ENCODE assay signal across 27 cellular contexts in genomic region chr3:47685037-47685436, GRCh38.
DNase-seq lines count a peak whose midpoint lies in the region; ATAC-seq, FAIRE-seq and TF ChIP-seq lines count a peak whose summit lies in the region.
"Had no signal": no experiment of that assay in that cellular context is flagged by ENCODE, and none has a peak within 500 bp of the region (broad histone marks: within the 10 kb centered on the region; RNA-seq: fewer than 3 reads in every experiment).

No MANE protein-coding gene starts in this region.

- dilution Hi-C loops in mammary epithelial cell (cut with HindIII; ENCODE audit: low sequenced_read_pairs) = no loop called here

- ATAC-seq in HG02973 (IDR thresholded peaks at IDR 0.05; ENCODE audit: unreplicated experiment) = no peak
- ATAC-seq in natural killer cell treated with Interleukin-12 subunit alpha and Interleukin-12 subunit beta and Interleukin-15 and Interleukin-18, amount 100 ng/mL, for 72 hours = no peak
- ATAC-seq: activated T-cell treated with anti-CD3 and anti-CD28 coated beads, Interleukin-2, amount 50 U/mL, for 72 hours; right cardiac atrium had no signal

- no peak overlapping the region for H3K4me3 ChIP-seq in mammary epithelial cell (replicated peaks in 1 of 3; ENCODE audit: insufficient read depth in 1 of 3, low read depth in 2 of 3, low read length in 3 of 3)
- H3K4me3 ChIP-seq in SK-N-SH (ENCODE audit: low read depth in 2 of 2, low read length in 1 of 2) = no peak overlapping the region
- no peak overlapping the region for H3K4me3 ChIP-seq in epithelial cell of esophagus (ENCODE audit: low read length)
- H3K4me3 ChIP-seq: BLaER1, spleen had no signal

- no peaks in the 10 kb centered on the region for H3K4me1 Mint-ChIP-seq in MCF 10A (ENCODE audit: insufficient read depth, unreplicated experiment)
- no peaks in the 10 kb centered on the region for H3K4me1 Mint-ChIP-seq in Calu3 (ENCODE audit: low read depth, unreplicated experiment)
- H3K4me1 Mint-ChIP-seq in natural killer cell treated with Interleukin-12 subunit alpha and Interleukin-12 subunit beta and Interleukin-15 and Interleukin-18, amount 100 ng/mL, for 72 hours (ENCODE audit: low read depth in 2 of 2) = no peaks in the 10 kb centered on the region
- H3K4me1 Mint-ChIP-seq: activated naive CD4-positive, alpha-beta T cell treated with anti-CD3 and anti-CD28 coated beads, Interleukin-2, amount 10 ng/mL, durations not matched to agents 7 days and 5 days; neural crest cell had no signal

- intact Hi-C loops in MCF 10A (cut with micrococcal nuclease) = no loop called here
- intact Hi-C loops in mammary epithelial cell (cut with micrococcal nuclease) = no loop called here
- intact Hi-C loops in Calu3 (cut with micrococcal nuclease; ENCODE audit: unreplicated experiment) = no loop called here

- H3K27ac Mint-ChIP-seq in MCF 10A (ENCODE audit: low read depth, unreplicated experiment) = no peak overlapping the region
- no peak overlapping the region for H3K27ac Mint-ChIP-seq in Calu3 (ENCODE audit: unreplicated experiment)
- no peak overlapping the region for H3K27ac Mint-ChIP-seq in natural killer cell treated with Interleukin-12 subunit alpha and Interleukin-12 subunit beta and Interleukin-15 and Interleukin-18, amount 100 ng/mL, for 72 hours
- H3K27ac Mint-ChIP-seq: activated naive CD4-positive, alpha-beta T cell treated with anti-CD3 and anti-CD28 coated beads, Interleukin-2, amount 10 ng/mL, durations not matched to agents 7 days and 5 days; dendritic cell treated with granulocyte-macrophage colony-stimulating factor and Interleukin-4, amounts not matched to agents 40 ng/mL and 50 ng/mL, for 4 days; type B pancreatic cell had no signal

- H3K9ac ChIP-seq in mammary epithelial cell (ENCODE audit: insufficient read depth, low read length) (no peak overlapping the region), SK-N-SH (no peak overlapping the region)
- H3K9ac ChIP-seq: BLaER1, parathyroid adenoma had no signal

- CTCF ChIA-PET in MCF 10A (lab: Yijun Ruan, JAX) = interaction anchor here (0.7 kb wide), 1 partner anchor 164 kb away, joined by 3 read pairs; no protein-coding TSS in a partner anchor
- CTCF ChIA-PET in mammary epithelial cell (lab: Charles Lee; ENCODE audit: low non-redundant PET) = no interaction called here
- CTCF ChIA-PET in SK-N-SH (lab: Yijun Ruan, JAX) = interaction anchor here (0.6 to 0.8 kb wide), 2 partner anchors 305 to 466 kb away, joined by 3 read pairs; no protein-coding TSS in a partner anchor
- CTCF ChIA-PET in Calu3 (lab: Charles Lee) = no interaction called here

- DNase-seq in MCF 10A (ENCODE audit: unreplicated experiment) (peak; percentile 27), mammary epithelial cell (no peak), SK-N-SH (no peak), epithelial cell of esophagus (ENCODE audit: low read depth) (peak; percentile 24), urothelium cell line (ENCODE audit: low spot score) (peak; percentile 8), Calu3 (no peak)
- no peak for DNase-seq in natural killer cell treated with Interleukin-12 subunit alpha and Interleukin-12 subunit beta and Interleukin-15 and Interleukin-18, amount 100 ng/mL, for 72 hours (ENCODE audit: low spot score)
- DNase-seq: activated CD4-positive, alpha-beta T cell treated with anti-CD3 and anti-CD28 coated beads for 48 hours; activated naive CD4-positive, alpha-beta T cell treated with anti-CD3 and anti-CD28 coated beads, Interleukin-2, amount 10 ng/mL, durations not matched to agents 7 days and 5 days; activated T-cell treated with anti-CD3 and anti-CD28 coated beads, Interleukin-2, amount 50 U/mL, for 72 hours; aorta; Caco-2; caudate nucleus; DMS79 treated with DMSO at 0.1 percent for 48 hours; KBM-7; NCI-H1436; NCI-H446; NCI-H774; right cardiac atrium; RPMI8226; spleen had no signal

- no peaks in the 10 kb centered on the region for H3K27me3 Mint-ChIP-seq in MCF 10A (ENCODE audit: insufficient read depth, unreplicated experiment)
- H3K27me3 Mint-ChIP-seq in Calu3 (ENCODE audit: unreplicated experiment) = no peaks in the 10 kb centered on the region
- H3K27me3 Mint-ChIP-seq in natural killer cell treated with Interleukin-12 subunit alpha and Interleukin-12 subunit beta and Interleukin-15 and Interleukin-18, amount 100 ng/mL, for 72 hours = no peaks in the 10 kb centered on the region
- H3K27me3 Mint-ChIP-seq: activated naive CD4-positive, alpha-beta T cell treated with anti-CD3 and anti-CD28 coated beads, Interleukin-2, amount 10 ng/mL, durations not matched to agents 7 days and 5 days; dendritic cell treated with granulocyte-macrophage colony-stimulating factor and Interleukin-4, amounts not matched to agents 40 ng/mL and 50 ng/mL, for 4 days; type B pancreatic cell had no signal

- no peaks in the 10 kb centered on the region for H3K27me3 ChIP-seq in mammary epithelial cell (ENCODE audit: insufficient read depth, low read length)
- no peaks in the 10 kb centered on the region for H3K27me3 ChIP-seq in SK-N-SH (ENCODE audit: insufficient read depth)
- H3K27me3 ChIP-seq: BLaER1, spleen had no signal

- H3K27ac ChIP-seq in mammary epithelial cell (ENCODE audit: insufficient read depth, low read depth, low read length) (no peak overlapping the region), SK-N-SH (ENCODE audit: low read depth in 2 of 2, low read length in 1 of 2) (no peak overlapping the region)
- H3K27ac ChIP-seq: BLaER1, parathyroid adenoma, spleen had no signal

- no peaks in the 10 kb centered on the region for H3K9me3 ChIP-seq in mammary epithelial cell (replicated peaks; ENCODE audit: insufficient read depth, low read length)
- H3K9me3 ChIP-seq in SK-N-SH = no peaks in the 10 kb centered on the region
- H3K9me3 ChIP-seq: BLaER1, Caco-2, spleen had no signal

- in situ Hi-C loops in mammary epithelial cell (cut with MboI; ENCODE audit: low sequenced_read_pairs in 2 of 2) = no loop called here

- H3K4me3 Mint-ChIP-seq in MCF 10A (ENCODE audit: unreplicated experiment) (no peak overlapping the region), Calu3 (ENCODE audit: low read depth, unreplicated experiment) (no peak overlapping the region)
- no peak overlapping the region for H3K4me3 Mint-ChIP-seq in natural killer cell treated with Interleukin-12 subunit alpha and Interleukin-12 subunit beta and Interleukin-15 and Interleukin-18, amount 100 ng/mL, for 72 hours
- H3K4me3 Mint-ChIP-seq: activated naive CD4-positive, alpha-beta T cell treated with anti-CD3 and anti-CD28 coated beads, Interleukin-2, amount 10 ng/mL, durations not matched to agents 7 days and 5 days; activated T-cell treated with anti-CD3 and anti-CD28 coated beads, Interleukin-2, amount 50 U/mL, for 72 hours; dendritic cell treated with granulocyte-macrophage colony-stimulating factor and Interleukin-4, amounts not matched to agents 40 ng/mL and 50 ng/mL, for 4 days; neural crest cell; type B pancreatic cell had no signal

- no TSS peak for BruUV-seq in MCF 10A (replicated peaks; lab: Mats Ljungman, UMichigan)
- no TSS peak for BruUV-seq in mammary epithelial cell (replicated peaks; lab: Mats Ljungman, UMichigan)
- no TSS peak for BruUV-seq in Calu3 (replicated peaks; lab: Mats Ljungman, UMichigan)

- peaks cover 22% of the 10 kb centered on the region for H3F3A ChIP-seq in SK-N-SH (replicated peaks; ENCODE audit: insufficient read depth)

- TF ChIP-seq CTCF in MCF 10A (IDR thresholded peaks at IDR 0.05; ENCODE audit: unreplicated experiment) (no peak), mammary epithelial cell (conservative IDR thresholded peaks at IDR 0.05 in 1 of 2, IDR thresholded peaks at IDR 0.05 in 1 of 2; ENCODE audit: extremely low read depth in 1 of 2, insufficient read depth in 1 of 2, low read depth in 1 of 2, low read length in 2 of 2) (no peak), SK-N-SH (IDR thresholded peaks at IDR 0.05) (no peak), epithelial cell of esophagus (IDR thresholded peaks at IDR 0.05; ENCODE audit: insufficient read depth, low read depth, low read length, missing control alignments) (no peak), Calu3 (IDR thresholded peaks at IDR 0.05; ENCODE audit: unreplicated experiment) (no peak)

- no peak for TF ChIP-seq EP300 in SK-N-SH (IDR thresholded peaks at IDR 0.05; ENCODE audit: borderline replicate concordance in 1 of 2, low read depth in 1 of 2, low read length in 1 of 2)

- peaks cover 82% of the 10 kb centered on the region for H3K36me3 Mint-ChIP-seq in MCF 10A (ENCODE audit: insufficient read depth, unreplicated experiment)
- H3K36me3 Mint-ChIP-seq in Calu3 (ENCODE audit: insufficient read depth, unreplicated experiment) = peaks cover 43% of the 10 kb centered on the region
- peaks cover 26% of the 10 kb centered on the region for H3K36me3 Mint-ChIP-seq in natural killer cell treated with Interleukin-12 subunit alpha and Interleukin-12 subunit beta and Interleukin-15 and Interleukin-18, amount 100 ng/mL, for 72 hours

- POLR2A ChIA-PET in MCF 10A (lab: Yijun Ruan, JAX) (interaction anchor here (0.7 kb wide), 1 partner anchor 51 kb away, joined by 3 read pairs; no protein-coding TSS in a partner anchor), SK-N-SH (lab: Yijun Ruan, JAX) (interaction anchor here (1.1 kb wide), 1 partner anchor 17 kb away, joined by 4 read pairs; no protein-coding TSS in a partner anchor)

- no peaks in the 10 kb centered on the region for H3K9me3 Mint-ChIP-seq in MCF 10A (ENCODE audit: unreplicated experiment)
- no peaks in the 10 kb centered on the region for H3K9me3 Mint-ChIP-seq in Calu3 (ENCODE audit: low read depth, unreplicated experiment)
- H3K9me3 Mint-ChIP-seq in natural killer cell treated with Interleukin-12 subunit alpha and Interleukin-12 subunit beta and Interleukin-15 and Interleukin-18, amount 100 ng/mL, for 72 hours = no peaks in the 10 kb centered on the region
- H3K9me3 Mint-ChIP-seq: activated naive CD4-positive, alpha-beta T cell treated with anti-CD3 and anti-CD28 coated beads, Interleukin-2, amount 10 ng/mL, durations not matched to agents 7 days and 5 days; activated T-cell treated with anti-CD3 and anti-CD28 coated beads, Interleukin-2, amount 50 U/mL, for 72 hours; dendritic cell treated with granulocyte-macrophage colony-stimulating factor and Interleukin-4, amounts not matched to agents 40 ng/mL and 50 ng/mL, for 4 days; neural crest cell; type B pancreatic cell had no signal

- H3K36me3 ChIP-seq in mammary epithelial cell (ENCODE audit: insufficient read depth, low read length) = peaks cover 19% of the 10 kb centered on the region
- H3K36me3 ChIP-seq in SK-N-SH (replicated peaks in 1 of 2; ENCODE audit: control insufficient read depth in 1 of 2, insufficient read depth in 2 of 2, low read length in 1 of 2) = peaks cover 57 to 82% of the 10 kb centered on the region in 2 experiments

- no peaks in the 10 kb centered on the region for H3K4me1 ChIP-seq in mammary epithelial cell (ENCODE audit: insufficient read depth, low read length)
- no peaks in the 10 kb centered on the region for H3K4me1 ChIP-seq in SK-N-SH (ENCODE audit: control insufficient read depth in 1 of 2, insufficient read depth in 2 of 2, low read depth in 1 of 2, low read length in 1 of 2)
- H3K4me1 ChIP-seq: BLaER1, Caco-2, parathyroid adenoma, spleen had no signal

- TF ChIP-seq RAD21 in SK-N-SH (IDR thresholded peaks at IDR 0.05; ENCODE audit: low read length) = no peak

- FAIRE-seq in urothelium cell line (lab: Jason Lieb, UNC) = no peak

- no peak overlapping the region for H2AFZ ChIP-seq in mammary epithelial cell (ENCODE audit: low read depth, low read length)
- H2AFZ ChIP-seq in SK-N-SH (ENCODE audit: low read depth) = no peak overlapping the region
- H2AFZ ChIP-seq: parathyroid adenoma had no signal

- H4K20me1 ChIP-seq in mammary epithelial cell (ENCODE audit: insufficient read depth, low read length) (no peaks in the 10 kb centered on the region), SK-N-SH (ENCODE audit: insufficient read depth) (no peaks in the 10 kb centered on the region)

- no peaks in the 10 kb centered on the region for H3K9me2 ChIP-seq in SK-N-SH

- H3K4me2 ChIP-seq in mammary epithelial cell (ENCODE audit: insufficient read depth, low read depth, low read length) (no peak overlapping the region), SK-N-SH (no peak overlapping the region)
- H3K4me2 ChIP-seq: BLaER1 had no signal

- no peaks in the 10 kb centered on the region for H3K79me2 ChIP-seq in mammary epithelial cell (ENCODE audit: insufficient read depth, low read length)
- peaks cover 3% of the 10 kb centered on the region; the same call in 1 of the 2 replicates for H3K79me2 ChIP-seq in SK-N-SH (ENCODE audit: insufficient read depth)
- H3K79me2 ChIP-seq: parathyroid adenoma had no signal

- WGBS in mammary epithelial cell (ENCODE audit: low coverage, missing lambda C conversion rate) = 92% methylated on average over 5 of the region's 5 CpGs
- WGBS in SK-N-SH (ENCODE audit: low lambda C conversion rate) = 69% methylated on average over 5 of the region's 5 CpGs

Comparison
In these comparisons a context has a peak if more than half of its experiments do, and no peak if none do; other contexts are left out.
1. DNase-seq: peak in MCF 10A (single experiment), epithelial cell of esophagus (single experiment) and urothelium cell line (single experiment); none in mammary epithelial cell (single experiment), SK-N-SH (single experiment), Calu3 (single experiment) and natural killer cell treated with Interleukin-12 subunit alpha and Interleukin-12 subunit beta and Interleukin-15 and Interleukin-18, amount 100 ng/mL, for 72 hours (single experiment).
2. CTCF ChIA-PET loops: an anchor here in MCF 10A (0.7 kb wide) and SK-N-SH (0.6 to 0.8 kb wide); none called in mammary epithelial cell and Calu3.